Comparison of ENCODE assay signal across 14 cellular contexts in genomic region chr11:130523609-130524008, GRCh38.
DNase-seq lines count a peak whose midpoint lies in the region; ATAC-seq and TF ChIP-seq lines count a peak whose summit lies in the region.
"Had no signal": no experiment of that assay in that cellular context is flagged by ENCODE, and none has a peak within 500 bp of the region (broad histone marks: within the 10 kb centered on the region; RNA-seq: fewer than 3 reads in every experiment).

No MANE protein-coding gene starts in this region.

- H3K9me3 ChIP-seq in GM23248 (ENCODE audit: low read depth) (no peaks in the 10 kb centered on the region), left ventricle myocardium inferior (replicated peaks) (no peaks in the 10 kb centered on the region), tibial artery (no peaks in the 10 kb centered on the region)
- H3K9me3 ChIP-seq: adrenal gland had no signal

- H3K79me2 ChIP-seq in GM23248 (ENCODE audit: insufficient read depth), result no peaks in the 10 kb centered on the region

- in situ Hi-C loops in GM23248 (cut with MboI), result no loop called here
- in situ Hi-C loops in astrocyte of the cerebellum (cut with HindIII; ENCODE audit: low sequenced_read_pairs), result no loop called here

- peaks cover 22% of the 10 kb centered on the region for H3F3A ChIP-seq in GM23248 (ENCODE audit: insufficient read depth)

- intact Hi-C loops in left ventricle myocardium inferior (cut with micrococcal nuclease), result loop anchor here (5.0 kb wide), 1 partner anchor 71 kb away; no protein-coding TSS in a partner anchor
- intact Hi-C loops in tibial artery (cut with DNase I; ENCODE audit: low total_unique reads), result loop anchor here (2.0 to 10.0 kb wide), 2 partner anchors 89 to 151 kb away; no protein-coding TSS in a partner anchor

- H2AFZ ChIP-seq in GM23248, result no peak overlapping the region

- no peaks in the 10 kb centered on the region for H3K9me2 ChIP-seq in GM23248 (ENCODE audit: insufficient read depth)

- H4K20me1 ChIP-seq in GM23248 (ENCODE audit: insufficient read depth), result no peaks in the 10 kb centered on the region

- TF ChIP-seq CTCF in astrocyte of the cerebellum (IDR thresholded peaks at IDR 0.05; ENCODE audit: low read depth, low read length, missing control alignments), result no peak
- TF ChIP-seq CTCF in left ventricle myocardium inferior (IDR thresholded peaks at IDR 0.05; ENCODE audit: borderline replicate concordance), result no peak
- TF ChIP-seq CTCF in tibial artery (IDR thresholded peaks at IDR 0.05), result no peak

- H3K4me3 ChIP-seq in GM23248, result no peak overlapping the region
- H3K4me3 ChIP-seq in astrocyte of the cerebellum (ENCODE audit: low read depth, low read length), result no peak overlapping the region
- H3K4me3 ChIP-seq in left ventricle myocardium inferior, result no peak overlapping the region
- H3K4me3 ChIP-seq in tibial artery, result no peak overlapping the region
- H3K4me3 ChIP-seq: adrenal gland had no signal

- H3K36me3 ChIP-seq in GM23248 (ENCODE audit: low read depth), result no peaks in the 10 kb centered on the region
- no peaks in the 10 kb centered on the region for H3K36me3 ChIP-seq in left ventricle myocardium inferior
- no peaks in the 10 kb centered on the region for H3K36me3 ChIP-seq in tibial artery
- H3K36me3 ChIP-seq: adrenal gland had no signal

- ATAC-seq in GM21786 (IDR thresholded peaks at IDR 0.05; ENCODE audit: unreplicated experiment) (no peak), HG03045 (IDR thresholded peaks at IDR 0.05; ENCODE audit: unreplicated experiment) (no peak)

- H3K9ac ChIP-seq in GM23248, result peak overlapping the region; percentile 52

- H3K4me2 ChIP-seq in GM23248 (ENCODE audit: unreplicated experiment), result peak overlapping the region; percentile 45

- H3K4me1 ChIP-seq in GM23248 (ENCODE audit: insufficient read depth) (peaks cover 26% of the 10 kb centered on the region), left ventricle myocardium inferior (peaks cover 82% of the 10 kb centered on the region), tibial artery (peaks cover 11 to 57% (median 35%) of the 10 kb centered on the region in 4 donors)

- WGBS in GM23248 (ENCODE audit: low coverage in 1 of 2, low lambda C conversion rate in 2 of 2, missing lambda C conversion rate in 2 of 2), 2 experiments, result 1 to 4% methylated on average over 10 of the region's 10 CpGs

- DNase-seq in GM23248, result peak; percentile 97
- peak; percentile 83 for DNase-seq in astrocyte of the cerebellum (ENCODE audit: low read depth)
- DNase-seq in left ventricle myocardium inferior, result no peak
- peak; percentile 80 to 85 for DNase-seq in tibial artery
- no peak for DNase-seq in stimulated activated naive CD4-positive, alpha-beta T cell treated with Interleukin-2 at 50 U/mL for 16 hours (lab: John Stamatoyannopoulos, UW)
- DNase-seq in NCI-H524 (lab: John Stamatoyannopoulos, UW), result no peak
- DNase-seq: activated CD8-positive, alpha-beta memory T cell treated with anti-CD3 and anti-CD28 coated beads, Interleukin-2, amount 50 U/mL, for 48 hours; adrenal gland; COR-L47; NCI-H2029; RPMI8226; stimulated activated CD4-positive, alpha-beta T cell treated with anti-CD3 and anti-CD28 coated beads, Interleukin-1b, Interleukin-23, amount 100 ng/mL, for 48 hours had no signal

- H3K27ac ChIP-seq in GM23248 (peak overlapping the region; percentile 71), left ventricle myocardium inferior (replicated peaks) (peak overlapping the region; percentile 94), tibial artery (peak overlapping the region; percentile 86 to 91)

- no peaks in the 10 kb centered on the region for H3K27me3 ChIP-seq in GM23248 (replicated peaks; ENCODE audit: insufficient read depth)
- no peaks in the 10 kb centered on the region for H3K27me3 ChIP-seq in left ventricle myocardium inferior (ENCODE audit: low read depth)
- H3K27me3 ChIP-seq in tibial artery, result no peaks in the 10 kb centered on the region
- H3K27me3 ChIP-seq: adrenal gland had no signal

Comparison
In these comparisons a context has a peak if more than half of its experiments do, and no peak if none do; other contexts are left out.
1. DNase-seq: peak in GM23248 (single experiment), astrocyte of the cerebellum (single experiment) and tibial artery (2 of 2); none in left ventricle myocardium inferior (single experiment), stimulated activated naive CD4-positive, alpha-beta T cell treated with Interleukin-2 at 50 U/mL for 16 hours (single experiment) and NCI-H524 (0 of 2).
2. Peak in every context shown above with its lines, with median percentiles within 50 percentile points of each other: H3K27ac ChIP-seq.